In genomic region chr13:31965361-31966066, GRCh38 we compare ENCODE assay signal across 2 cellular contexts.
TF ChIP-seq lines count a peak whose summit lies in the region.

No MANE protein-coding gene starts in this region.

TF ChIP-seq in liver, 16 proteins besides CTCF, POLR2A, EP300 and RAD21 (continued from another document):
- no peak for TF ChIP-seq HNF4A (conservative IDR thresholded peaks at IDR 0.05)
TF ChIP-seq in liver: peak in this region for 0.

TF ChIP-seq in HepG2, 621 proteins besides CTCF, POLR2A, EP300 and RAD21 (continued from another document):
- TF ChIP-seq, protein P1, sequence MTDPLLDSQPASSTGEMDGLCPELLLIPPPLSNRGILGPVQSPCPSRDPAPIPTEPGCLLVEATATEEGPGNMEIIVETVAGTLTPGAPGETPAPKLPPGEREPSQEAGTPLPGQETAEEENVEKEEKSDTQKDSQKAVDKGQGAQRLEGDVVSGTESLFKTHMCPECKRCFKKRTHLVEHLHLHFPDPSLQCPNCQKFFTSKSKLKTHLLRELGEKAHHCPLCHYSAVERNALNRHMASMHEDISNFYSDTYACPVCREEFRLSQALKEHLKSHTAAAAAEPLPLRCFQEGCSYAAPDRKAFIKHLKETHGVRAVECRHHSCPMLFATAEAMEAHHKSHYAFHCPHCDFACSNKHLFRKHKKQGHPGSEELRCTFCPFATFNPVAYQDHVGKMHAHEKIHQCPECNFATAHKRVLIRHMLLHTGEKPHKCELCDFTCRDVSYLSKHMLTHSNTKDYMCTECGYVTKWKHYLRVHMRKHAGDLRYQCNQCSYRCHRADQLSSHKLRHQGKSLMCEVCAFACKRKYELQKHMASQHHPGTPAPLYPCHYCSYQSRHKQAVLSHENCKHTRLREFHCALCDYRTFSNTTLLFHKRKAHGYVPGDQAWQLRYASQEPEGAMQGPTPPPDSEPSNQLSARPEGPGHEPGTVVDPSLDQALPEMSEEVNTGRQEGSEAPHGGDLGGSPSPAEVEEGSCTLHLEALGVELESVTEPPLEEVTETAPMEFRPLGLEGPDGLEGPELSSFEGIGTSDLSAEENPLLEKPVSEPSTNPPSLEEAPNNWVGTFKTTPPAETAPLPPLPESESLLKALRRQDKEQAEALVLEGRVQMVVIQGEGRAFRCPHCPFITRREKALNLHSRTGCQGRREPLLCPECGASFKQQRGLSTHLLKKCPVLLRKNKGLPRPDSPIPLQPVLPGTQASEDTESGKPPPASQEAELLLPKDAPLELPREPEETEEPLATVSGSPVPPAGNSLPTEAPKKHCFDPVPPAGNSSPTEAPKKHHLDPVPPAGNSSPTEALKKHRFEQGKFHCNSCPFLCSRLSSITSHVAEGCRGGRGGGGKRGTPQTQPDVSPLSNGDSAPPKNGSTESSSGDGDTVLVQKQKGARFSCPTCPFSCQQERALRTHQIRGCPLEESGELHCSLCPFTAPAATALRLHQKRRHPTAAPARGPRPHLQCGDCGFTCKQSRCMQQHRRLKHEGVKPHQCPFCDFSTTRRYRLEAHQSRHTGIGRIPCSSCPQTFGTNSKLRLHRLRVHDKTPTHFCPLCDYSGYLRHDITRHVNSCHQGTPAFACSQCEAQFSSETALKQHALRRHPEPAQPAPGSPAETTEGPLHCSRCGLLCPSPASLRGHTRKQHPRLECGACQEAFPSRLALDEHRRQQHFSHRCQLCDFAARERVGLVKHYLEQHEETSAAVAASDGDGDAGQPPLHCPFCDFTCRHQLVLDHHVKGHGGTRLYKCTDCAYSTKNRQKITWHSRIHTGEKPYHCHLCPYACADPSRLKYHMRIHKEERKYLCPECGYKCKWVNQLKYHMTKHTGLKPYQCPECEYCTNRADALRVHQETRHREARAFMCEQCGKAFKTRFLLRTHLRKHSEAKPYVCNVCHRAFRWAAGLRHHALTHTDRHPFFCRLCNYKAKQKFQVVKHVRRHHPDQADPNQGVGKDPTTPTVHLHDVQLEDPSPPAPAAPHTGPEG (CRISPR knock-in tag; IDR thresholded peaks at IDR 0.05) = no peak
- TF ChIP-seq NFE2L2 (IDR thresholded peaks at IDR 0.05; ENCODE audit: low read length) = no peak
- no peak for TF ChIP-seq ERF (CRISPR knock-in tag; IDR thresholded peaks at IDR 0.05)
- TF ChIP-seq ZNF850 (CRISPR knock-in tag; conservative IDR thresholded peaks at IDR 0.05) = no peak
- no peak for TF ChIP-seq ZNF569 (CRISPR knock-in tag; IDR thresholded peaks at IDR 0.05; ENCODE audit: borderline replicate concordance)
- TF ChIP-seq TRIM24 (CRISPR knock-in tag; IDR thresholded peaks at IDR 0.05) = no peak
- no peak for TF ChIP-seq HNRNPL (IDR thresholded peaks at IDR 0.05; ENCODE audit: low read depth, low read length)
